In genomic region chr7:44775383-44776107, GRCh38 we compare ENCODE assay signal across 18 cellular contexts. TPM values are rescaled to one million over a fixed set of nuclear protein-coding genes. Genes with fewer than 3 reads are reported as not detected.
DNase-seq lines count a peak whose midpoint lies in the region; ATAC-seq, FAIRE-seq and TF ChIP-seq lines count a peak whose summit lies in the region.
"Had no signal": no experiment of that assay in that cellular context is flagged by ENCODE, and none has a peak within 500 bp of the region (broad histone marks: within the 10 kb centered on the region; RNA-seq: fewer than 3 reads in every experiment).

No MANE protein-coding gene starts in this region.

- no peaks in the 10 kb centered on the region for H3K79me1 ChIP-seq in neuronal stem cell (ENCODE audit: low read depth, low read length)

- no peak overlapping the region for H2AK5ac ChIP-seq in neuronal stem cell (ENCODE audit: low read depth, low read length)

- H3K36me3 ChIP-seq in H7 (replicated peaks; ENCODE audit: control insufficient read depth, insufficient read depth, low read length) (no peaks in the 10 kb centered on the region), K562 (ENCODE audit: control insufficient read depth, insufficient read depth, low read length) (no peaks in the 10 kb centered on the region), neuronal stem cell (replicated peaks in 1 of 2; ENCODE audit: control insufficient read depth in 2 of 2, insufficient read depth in 2 of 2, low read length in 2 of 2) (no peaks in the 10 kb centered on the region)
- H3K36me3 ChIP-seq: BLaER1 treated with 17β-estradiol and CSF1 and Interleukin-3, amounts not matched to agents 10 nM and 100 nM had no signal

- no peak overlapping the region for H3K4ac ChIP-seq in neuronal stem cell (ENCODE audit: low read length)

- H3K4me2 ChIP-seq in K562 (ENCODE audit: insufficient read depth, low read length) (no peak overlapping the region), neuronal stem cell (ENCODE audit: insufficient read depth, low read length, poor library complexity, severe bottlenecking) (no peak overlapping the region)
- H3K4me2 ChIP-seq: BLaER1 treated with 17β-estradiol and CSF1 and Interleukin-3, amounts not matched to agents 10 nM and 100 nM had no signal

- WGBS in K562 (ENCODE audit: insufficient coverage, low coverage, missing lambda C conversion rate): 34% methylated on average over 6 of the region's 6 CpGs
- WGBS in neuronal stem cell (ENCODE audit: extremely low coverage in 2 of 2, insufficient read length in 2 of 2, insufficient replicate concordance in 1 of 2), 2 donors: no CpG with 5 or more reads among the region's 6 CpGs

- no peak for FAIRE-seq in K562 (lab: Jason Lieb, UNC)
- FAIRE-seq: GM12878 had no signal

- in situ Hi-C loops in K562 (cut with MboI): no loop called here

- H3K23ac ChIP-seq in neuronal stem cell (ENCODE audit: low read depth, low read length, poor library complexity): no peak overlapping the region

- H3K4me1 ChIP-seq in K562 (replicated peaks in 1 of 2; ENCODE audit: control insufficient read depth in 2 of 2, insufficient read depth in 2 of 2, low read length in 2 of 2): no peaks in the 10 kb centered on the region
- H3K4me1 ChIP-seq in neuronal stem cell (ENCODE audit: control insufficient read depth in 2 of 2, insufficient read depth in 1 of 2, low read depth in 1 of 2, low read length in 2 of 2): peaks cover 0 to 2% of the 10 kb centered on the region in 2 donors

- H4K8ac ChIP-seq in neuronal stem cell (ENCODE audit: low read depth, low read length): no peak overlapping the region

- H3K4me3 ChIP-seq in H7 (ENCODE audit: insufficient read depth, low read depth, low read length) (no peak overlapping the region), K562 (no peak overlapping the region), neuronal stem cell (ENCODE audit: low read length in 2 of 2) (no peak overlapping the region), foreskin fibroblast (ENCODE audit: low read depth in 1 of 2, low read length in 2 of 2) (no peak overlapping the region)
- H3K4me3 ChIP-seq: BLaER1 treated with 17β-estradiol and CSF1 and Interleukin-3, amounts not matched to agents 10 nM and 100 nM; GM12878 had no signal

- no peak overlapping the region for H2BK15ac ChIP-seq in neuronal stem cell (ENCODE audit: low read length)

- TF ChIP-seq CTCF in K562 (IDR thresholded peaks at IDR 0.05 in 2 of 3, conservative IDR thresholded peaks at IDR 0.05 in 1 of 3; ENCODE audit: insufficient read depth in 2 of 3, low read depth in 1 of 3, low read length in 3 of 3) (no peak), foreskin fibroblast (IDR thresholded peaks at IDR 0.05; ENCODE audit: low read depth, low read length) (no peak)

- no peak for TF ChIP-seq POLR2A in K562 (conservative IDR thresholded peaks at IDR 0.05)

- no peaks in the 10 kb centered on the region for H3K9me3 ChIP-seq in K562 (replicated peaks; ENCODE audit: control insufficient read depth, insufficient read depth, low read depth, low read length)
- H3K9me3 ChIP-seq in neuronal stem cell (replicated peaks in 1 of 2; ENCODE audit: control insufficient read depth in 2 of 2, insufficient read depth in 1 of 2, low read depth in 1 of 2, low read length in 2 of 2): peaks cover 0 to 4% of the 10 kb centered on the region in 2 donors
- H3K9me3 ChIP-seq: BLaER1 treated with 17β-estradiol and CSF1 and Interleukin-3, amounts not matched to agents 10 nM and 100 nM had no signal

- H4K20me1 ChIP-seq in K562 (replicated peaks; ENCODE audit: control insufficient read depth, insufficient read depth, low read length): no peaks in the 10 kb centered on the region
- H4K20me1 ChIP-seq: BLaER1 treated with 17β-estradiol and CSF1 and Interleukin-3, amounts not matched to agents 10 nM and 100 nM had no signal

- H3K9ac ChIP-seq in K562 (ENCODE audit: insufficient read depth in 1 of 2, low read depth in 2 of 2, low read length in 2 of 2) (no peak overlapping the region), neuronal stem cell (ENCODE audit: low read depth, low read length, poor library complexity) (no peak overlapping the region)
- H3K9ac ChIP-seq: BLaER1 treated with 17β-estradiol and CSF1 and Interleukin-3, amounts not matched to agents 10 nM and 100 nM had no signal

- no peak for TF ChIP-seq EP300 in K562 (IDR thresholded peaks at IDR 0.05; ENCODE audit: low read length)

- POLR2A ChIA-PET in K562 (lab: Yijun Ruan, JAX): interaction anchor here (1.0 kb wide), 1 partner anchor 23 kb away, joined by 3 read pairs; no protein-coding TSS in a partner anchor

- CTCF ChIA-PET in K562 (lab: Yijun Ruan, JAX; ENCODE audit: low intra/inter-chr PET ratio): no interaction called here

- intact Hi-C loops in K562 (cut with micrococcal nuclease) (no loop called here), left ventricle myocardium superior (cut with micrococcal nuclease) (no loop called here)

- ATAC-seq in K562 (no peak), GM21526 (IDR thresholded peaks at IDR 0.05; ENCODE audit: low FRiP score, unreplicated experiment) (no peak), left ventricle myocardium superior (no peak)
- ATAC-seq: CD8-positive, alpha-beta T cell; GM12878 had no signal

- H3K27me3 ChIP-seq in H7 (ENCODE audit: control insufficient read depth, insufficient read depth, low read length) (no peaks in the 10 kb centered on the region), K562 (ENCODE audit: control insufficient read depth in 2 of 2, insufficient read depth in 2 of 2, low read length in 2 of 2) (no peaks in the 10 kb centered on the region), neuronal stem cell (ENCODE audit: control insufficient read depth in 3 of 3, insufficient read depth in 3 of 3, low read depth in 1 of 3, low read length in 3 of 3) (no peaks in the 10 kb centered on the region)
- H3K27me3 ChIP-seq: BLaER1 treated with 17β-estradiol and CSF1 and Interleukin-3, amounts not matched to agents 10 nM and 100 nM had no signal

- no peak overlapping the region for H4K91ac ChIP-seq in neuronal stem cell (ENCODE audit: low read depth, low read length, poor library complexity)

- peak overlapping the region; percentile 30; the same call in 1 of the 2 replicates for H2AFZ ChIP-seq in K562 (ENCODE audit: low read depth, low read length)
- peak overlapping the region; percentile 17 for H2AFZ ChIP-seq in neuronal stem cell (ENCODE audit: low read length)

- H3K9me1 ChIP-seq in K562 (ENCODE audit: control insufficient read depth, insufficient read depth, low read length): no peaks in the 10 kb centered on the region

- H2BK120ac ChIP-seq in neuronal stem cell (ENCODE audit: low read depth, low read length): no peak overlapping the region

- no TSS peak for BruUV-seq in K562 (replicated peaks; lab: Mats Ljungman, UMichigan)

- H3K27ac ChIP-seq in K562 (ENCODE audit: extremely low read depth, low read depth, low read length): no peak overlapping the region
- H3K27ac ChIP-seq in neuronal stem cell (replicated peaks; ENCODE audit: low read length): no peak overlapping the region
- H3K27ac ChIP-seq: BLaER1 treated with 17β-estradiol and CSF1 and Interleukin-3, amounts not matched to agents 10 nM and 100 nM had no signal

- no peak overlapping the region for H3K14ac ChIP-seq in neuronal stem cell (ENCODE audit: low read length)

- H3K79me2 ChIP-seq in K562 (ENCODE audit: control insufficient read depth, insufficient read depth, low read length): no peaks in the 10 kb centered on the region

- H2BK5ac ChIP-seq in neuronal stem cell (ENCODE audit: low read length): no peak overlapping the region

- TF ChIP-seq RAD21 in K562 (CRISPR knock-in tag; conservative IDR thresholded peaks at IDR 0.05 in 1 of 2, IDR thresholded peaks at IDR 0.05 in 1 of 2): no peak

- H3K18ac ChIP-seq in neuronal stem cell (ENCODE audit: low read length): no peak overlapping the region

- H2BK12ac ChIP-seq in neuronal stem cell (ENCODE audit: low read length): no peak overlapping the region

- DNase-seq in AG20443 (ENCODE audit: low spot score): peak; percentile 7
- DNase-seq in H7: peak; percentile 14
- DNase-seq in K562 (ENCODE audit: extremely low read depth in 1 of 4, low spot score in 3 of 4): no peak
- DNase-seq in neuronal stem cell (ENCODE audit: low spot score): no peak
- no peak for DNase-seq in globus pallidus (ENCODE audit: low spot score)
- no peak for DNase-seq in foreskin fibroblast
- DNase-seq in left ventricle myocardium superior: no peak
- DNase-seq: 8988T; Calu3; CD8-positive, alpha-beta T cell; DMS 273 treated with DMSO at 0.1 percent for 48 hours; DMS53; DND-41; EL; HCEC 1CT had no signal

RNA-seq across cellular contexts. Expression of gene PPIA, which starts 20.9 kb away (rescaled TPM):
- 3,731 and 4,122 TPM in 2 replicates for total RNA-seq in H7 (2014; rRNA removed; shearing (Covaris generic))
- total RNA-seq in K562 (2011; cell fraction: chromatin; rRNA removed; ENCODE audit: low replicate concordance): 453 and 475 TPM in 2 replicates
- total RNA-seq in K562 (2011; cell fraction: nucleolus; rRNA removed): 439 and 464 TPM in 2 replicates
- 630 and 762 TPM in 2 replicates for total RNA-seq in K562 (2011; cell fraction: nucleoplasm; rRNA removed)
- total RNA-seq in K562 (2014; rRNA removed) (2,805 and 3,364 TPM in 2 replicates), K562 (2014; rRNA removed; fragmentation: Illumina TruSeq; extraction: Trizol) (4,631 and 4,826 TPM in 2 replicates), K562 (2015; rRNA removed; fragmentation: Illumina TruSeq; extraction: Trizol) (3,943 and 3,973 TPM in 2 replicates), K562 (2021) (2,583 and 2,768 TPM in 2 replicates), left ventricle myocardium superior (436 TPM)
- polyA plus RNA-seq in K562 (2011; rRNA removed) (5,196 and 6,697 TPM in 2 replicates), K562 (2014; fragmentation: Illumina TruSeq; extraction: Trizol) (7,504 and 8,032 TPM in 2 replicates), K562 (2014; fragmentation: Nextera tagmentation; extraction: Ambion mirVana) (1,000 to 10,000 TPM; 2,984 to 3,298 TPM), K562 (2014; rRNA removed) (6,267 and 7,127 TPM in 2 replicates)
- 4,310 and 6,172 TPM in 2 replicates for polyA plus RNA-seq in K562 (2011; cell fraction: cytosol; rRNA removed)
- 1,280 and 2,340 TPM in 2 replicates for polyA plus RNA-seq in K562 (2011; cell fraction: nucleus; rRNA removed)
- polyA plus RNA-seq in K562 (2012): 2,534 and 3,220 TPM in 2 replicates
- 2,540 and 2,827 TPM in 2 replicates for polyA minus RNA-seq in K562 (2011; rRNA and poly(A)+ RNA removed)
- 724 and 768 TPM in 2 replicates for polyA minus RNA-seq in K562 (2011; cell fraction: cytosol; rRNA and poly(A)+ RNA removed)
- polyA minus RNA-seq in K562 (2011; cell fraction: nucleus; rRNA and poly(A)+ RNA removed): 135 and 291 TPM in 2 replicates
- polyA plus RNA-seq in neuronal stem cell (2013, experiment 1 of 2): 1,729 TPM
- polyA plus RNA-seq in neuronal stem cell (2013, experiment 2 of 2): 1,737 TPM

RNA-seq across cellular contexts. Expression of gene ZMIZ2, which starts 26.9 kb away (rescaled TPM):
- total RNA-seq in H7 (2014; rRNA removed; shearing (Covaris generic)): 16.6 and 17.9 TPM in 2 replicates
- 88.7 and 221 TPM in 2 replicates for total RNA-seq in K562 (2011; cell fraction: chromatin; rRNA removed; ENCODE audit: low replicate concordance)
- 115 and 124 TPM in 2 replicates for total RNA-seq in K562 (2011; cell fraction: nucleolus; rRNA removed)
- 100 and 113 TPM in 2 replicates for total RNA-seq in K562 (2011; cell fraction: nucleoplasm; rRNA removed)
- total RNA-seq in K562 (2014; rRNA removed) (4.5 and 8.0 TPM in 2 replicates), K562 (2014; rRNA removed; fragmentation: Illumina TruSeq; extraction: Trizol) (2.6 and 4.3 TPM in 2 replicates), K562 (2015; rRNA removed; fragmentation: Illumina TruSeq; extraction: Trizol) (4.9 and 5.9 TPM in 2 replicates), K562 (2021) (34.7 and 40.3 TPM in 2 replicates), left ventricle myocardium superior (64.8 TPM)
- polyA plus RNA-seq in K562 (2011; rRNA removed) (5.2 and 12.7 TPM in 2 replicates), K562 (2014; fragmentation: Illumina TruSeq; extraction: Trizol) (15.5 and 22.3 TPM in 2 replicates), K562 (2014; fragmentation: Nextera tagmentation; extraction: Ambion mirVana) (under 1 TPM; 0.13 to 0.18 TPM), K562 (2014; rRNA removed) (19.1 and 20.0 TPM in 2 replicates)
- 3.5 and 5.4 TPM in 2 replicates for polyA plus RNA-seq in K562 (2011; cell fraction: cytosol; rRNA removed)
- polyA plus RNA-seq in K562 (2011; cell fraction: nucleus; rRNA removed): 93.5 and 148 TPM in 2 replicates
- polyA plus RNA-seq in K562 (2012): 39.3 and 55.6 TPM in 2 replicates
- 7.6 and 8.2 TPM in 2 replicates for polyA minus RNA-seq in K562 (2011; rRNA and poly(A)+ RNA removed)
- polyA minus RNA-seq in K562 (2011; cell fraction: cytosol; rRNA and poly(A)+ RNA removed): 9.3 and 11.0 TPM in 2 replicates
- polyA minus RNA-seq in K562 (2011; cell fraction: nucleus; rRNA and poly(A)+ RNA removed): 36.5 and 37.0 TPM in 2 replicates
- polyA plus RNA-seq in neuronal stem cell (2013, experiment 1 of 2): 39.9 TPM
- 38.5 TPM for polyA plus RNA-seq in neuronal stem cell (2013, experiment 2 of 2)

Comparison
In these comparisons a context has a peak if more than half of its experiments do, and no peak if none do; other contexts are left out.
1. DNase-seq: peak in AG20443 (single experiment) and H7 (single experiment); none in K562 (0 of 4), neuronal stem cell (single experiment), globus pallidus (single experiment), foreskin fibroblast (0 of 2) and left ventricle myocardium superior (single experiment).